1 cellular context compared by ENCODE assay signal in genomic region chr22:46614070-46614931, GRCh38.
A peak's percentile ranks its signal among the peaks of the same experiment; 100 is the strongest.
TF ChIP-seq lines count a peak whose summit lies in the region.

No MANE protein-coding gene starts in this region.

TF ChIP-seq in GM12878, 131 proteins besides CTCF, POLR2A, EP300 and RAD21 (continued from another document and continues in another):
- TF ChIP-seq, protein P1, sequence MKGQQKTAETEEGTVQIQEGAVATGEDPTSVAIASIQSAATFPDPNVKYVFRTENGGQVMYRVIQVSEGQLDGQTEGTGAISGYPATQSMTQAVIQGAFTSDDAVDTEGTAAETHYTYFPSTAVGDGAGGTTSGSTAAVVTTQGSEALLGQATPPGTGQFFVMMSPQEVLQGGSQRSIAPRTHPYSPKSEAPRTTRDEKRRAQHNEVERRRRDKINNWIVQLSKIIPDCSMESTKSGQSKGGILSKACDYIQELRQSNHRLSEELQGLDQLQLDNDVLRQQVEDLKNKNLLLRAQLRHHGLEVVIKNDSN (IDR thresholded peaks at IDR 0.05; ENCODE audit: borderline replicate concordance, extremely low read length, insufficient read depth, low read depth, low read length): no peak
- TF ChIP-seq RCOR1 (conservative IDR thresholded peaks at IDR 0.05; ENCODE audit: low read depth, low read length) (no peak), MEF2A (IDR thresholded peaks at IDR 0.05; ENCODE audit: insufficient read depth, low read depth, low read length) (no peak), SUPT20H (IDR thresholded peaks at IDR 0.05; ENCODE audit: borderline replicate concordance, control insufficient read depth, low read depth, low read length) (no peak), SREBF2 (IDR thresholded peaks at IDR 0.05; ENCODE audit: low read length) (no peak), NFXL1 (IDR thresholded peaks at IDR 0.05; ENCODE audit: borderline replicate concordance) (no peak), NFYA (IDR thresholded peaks at IDR 0.05; ENCODE audit: borderline replicate concordance, low read depth, low read length) (no peak), CBFB (IDR thresholded peaks at IDR 0.05; ENCODE audit: low read depth) (peak; percentile 84), CBX3 (IDR thresholded peaks at IDR 0.05; ENCODE audit: borderline replicate concordance, low read depth) (no peak), GABPA (IDR thresholded peaks at IDR 0.05; ENCODE audit: low read depth) (peak; percentile 39; the same call in 1 of the 2 replicates), PRDM15 (CRISPR knock-in tag; IDR thresholded peaks at IDR 0.05) (no peak), TCF12 (IDR thresholded peaks at IDR 0.05; ENCODE audit: low read depth, low read length) (no peak; the same call in 1 of the 2 replicates), ZBED1 (IDR thresholded peaks at IDR 0.05; ENCODE audit: borderline replicate concordance) (no peak), RAD51 (IDR thresholded peaks at IDR 0.05) (no peak), CHD4 (IDR thresholded peaks at IDR 0.05) (no peak), SUZ12 (IDR thresholded peaks at IDR 0.05; ENCODE audit: unreplicated experiment) (no peak), MYB (IDR thresholded peaks at IDR 0.05; ENCODE audit: borderline replicate concordance, low read depth, low read length) (no peak), ELK1 (IDR thresholded peaks at IDR 0.05; ENCODE audit: low read depth, low read length) (no peak), ASH2L (IDR thresholded peaks at IDR 0.05; ENCODE audit: borderline replicate concordance, low read depth) (no peak), TCF7 (IDR thresholded peaks at IDR 0.05; ENCODE audit: borderline replicate concordance) (peak; percentile 97), BCL11A (IDR thresholded peaks at IDR 0.05; ENCODE audit: low read depth, low read length) (no peak), FOXK2 (IDR thresholded peaks at IDR 0.05) (peak; percentile 77; the same call in 1 of the 2 replicates), RB1 (IDR thresholded peaks at IDR 0.05; ENCODE audit: borderline replicate concordance) (0 out of 2 replicates have a peak, but pooled peaks have one; percentile 63), ZBTB40 (IDR thresholded peaks at IDR 0.05; ENCODE audit: borderline replicate concordance) (peak; percentile 64; the same call in 1 of the 2 replicates), RUNX3 (IDR thresholded peaks at IDR 0.05; ENCODE audit: low read length) (peak; percentile 95), RELB (IDR thresholded peaks at IDR 0.05; ENCODE audit: low read depth) (0 out of 2 replicates have a peak, but pooled peaks have one; percentile 20)
- TF ChIP-seq, protein P2, sequence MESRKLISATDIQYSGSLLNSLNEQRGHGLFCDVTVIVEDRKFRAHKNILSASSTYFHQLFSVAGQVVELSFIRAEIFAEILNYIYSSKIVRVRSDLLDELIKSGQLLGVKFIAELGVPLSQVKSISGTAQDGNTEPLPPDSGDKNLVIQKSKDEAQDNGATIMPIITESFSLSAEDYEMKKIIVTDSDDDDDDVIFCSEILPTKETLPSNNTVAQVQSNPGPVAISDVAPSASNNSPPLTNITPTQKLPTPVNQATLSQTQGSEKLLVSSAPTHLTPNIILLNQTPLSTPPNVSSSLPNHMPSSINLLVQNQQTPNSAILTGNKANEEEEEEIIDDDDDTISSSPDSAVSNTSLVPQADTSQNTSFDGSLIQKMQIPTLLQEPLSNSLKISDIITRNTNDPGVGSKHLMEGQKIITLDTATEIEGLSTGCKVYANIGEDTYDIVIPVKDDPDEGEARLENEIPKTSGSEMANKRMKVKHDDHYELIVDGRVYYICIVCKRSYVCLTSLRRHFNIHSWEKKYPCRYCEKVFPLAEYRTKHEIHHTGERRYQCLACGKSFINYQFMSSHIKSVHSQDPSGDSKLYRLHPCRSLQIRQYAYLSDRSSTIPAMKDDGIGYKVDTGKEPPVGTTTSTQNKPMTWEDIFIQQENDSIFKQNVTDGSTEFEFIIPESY (IDR thresholded peaks at IDR 0.05): no peak
- TF ChIP-seq, protein P3, sequence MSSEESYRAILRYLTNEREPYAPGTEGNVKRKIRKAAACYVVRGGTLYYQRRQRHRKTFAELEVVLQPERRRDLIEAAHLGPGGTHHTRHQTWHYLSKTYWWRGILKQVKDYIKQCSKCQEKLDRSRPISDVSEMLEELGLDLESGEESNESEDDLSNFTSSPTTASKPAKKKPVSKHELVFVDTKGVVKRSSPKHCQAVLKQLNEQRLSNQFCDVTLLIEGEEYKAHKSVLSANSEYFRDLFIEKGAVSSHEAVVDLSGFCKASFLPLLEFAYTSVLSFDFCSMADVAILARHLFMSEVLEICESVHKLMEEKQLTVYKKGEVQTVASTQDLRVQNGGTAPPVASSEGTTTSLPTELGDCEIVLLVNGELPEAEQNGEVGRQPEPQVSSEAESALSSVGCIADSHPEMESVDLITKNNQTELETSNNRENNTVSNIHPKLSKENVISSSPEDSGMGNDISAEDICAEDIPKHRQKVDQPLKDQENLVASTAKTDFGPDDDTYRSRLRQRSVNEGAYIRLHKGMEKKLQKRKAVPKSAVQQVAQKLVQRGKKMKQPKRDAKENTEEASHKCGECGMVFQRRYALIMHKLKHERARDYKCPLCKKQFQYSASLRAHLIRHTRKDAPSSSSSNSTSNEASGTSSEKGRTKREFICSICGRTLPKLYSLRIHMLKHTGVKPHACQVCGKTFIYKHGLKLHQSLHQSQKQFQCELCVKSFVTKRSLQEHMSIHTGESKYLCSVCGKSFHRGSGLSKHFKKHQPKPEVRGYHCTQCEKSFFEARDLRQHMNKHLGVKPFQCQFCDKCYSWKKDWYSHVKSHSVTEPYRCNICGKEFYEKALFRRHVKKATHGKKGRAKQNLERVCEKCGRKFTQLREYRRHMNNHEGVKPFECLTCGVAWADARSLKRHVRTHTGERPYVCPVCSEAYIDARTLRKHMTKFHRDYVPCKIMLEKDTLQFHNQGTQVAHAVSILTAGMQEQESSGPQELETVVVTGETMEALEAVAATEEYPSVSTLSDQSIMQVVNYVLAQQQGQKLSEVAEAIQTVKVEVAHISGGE (CRISPR knock-in tag; IDR thresholded peaks at IDR 0.05): peak; percentile 79
- TF ChIP-seq, protein P4, sequence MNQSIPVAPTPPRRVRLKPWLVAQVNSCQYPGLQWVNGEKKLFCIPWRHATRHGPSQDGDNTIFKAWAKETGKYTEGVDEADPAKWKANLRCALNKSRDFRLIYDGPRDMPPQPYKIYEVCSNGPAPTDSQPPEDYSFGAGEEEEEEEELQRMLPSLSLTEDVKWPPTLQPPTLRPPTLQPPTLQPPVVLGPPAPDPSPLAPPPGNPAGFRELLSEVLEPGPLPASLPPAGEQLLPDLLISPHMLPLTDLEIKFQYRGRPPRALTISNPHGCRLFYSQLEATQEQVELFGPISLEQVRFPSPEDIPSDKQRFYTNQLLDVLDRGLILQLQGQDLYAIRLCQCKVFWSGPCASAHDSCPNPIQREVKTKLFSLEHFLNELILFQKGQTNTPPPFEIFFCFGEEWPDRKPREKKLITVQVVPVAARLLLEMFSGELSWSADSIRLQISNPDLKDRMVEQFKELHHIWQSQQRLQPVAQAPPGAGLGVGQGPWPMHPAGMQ (IDR thresholded peaks at IDR 0.05; ENCODE audit: borderline replicate concordance): no peak
- TF ChIP-seq, protein P5, sequence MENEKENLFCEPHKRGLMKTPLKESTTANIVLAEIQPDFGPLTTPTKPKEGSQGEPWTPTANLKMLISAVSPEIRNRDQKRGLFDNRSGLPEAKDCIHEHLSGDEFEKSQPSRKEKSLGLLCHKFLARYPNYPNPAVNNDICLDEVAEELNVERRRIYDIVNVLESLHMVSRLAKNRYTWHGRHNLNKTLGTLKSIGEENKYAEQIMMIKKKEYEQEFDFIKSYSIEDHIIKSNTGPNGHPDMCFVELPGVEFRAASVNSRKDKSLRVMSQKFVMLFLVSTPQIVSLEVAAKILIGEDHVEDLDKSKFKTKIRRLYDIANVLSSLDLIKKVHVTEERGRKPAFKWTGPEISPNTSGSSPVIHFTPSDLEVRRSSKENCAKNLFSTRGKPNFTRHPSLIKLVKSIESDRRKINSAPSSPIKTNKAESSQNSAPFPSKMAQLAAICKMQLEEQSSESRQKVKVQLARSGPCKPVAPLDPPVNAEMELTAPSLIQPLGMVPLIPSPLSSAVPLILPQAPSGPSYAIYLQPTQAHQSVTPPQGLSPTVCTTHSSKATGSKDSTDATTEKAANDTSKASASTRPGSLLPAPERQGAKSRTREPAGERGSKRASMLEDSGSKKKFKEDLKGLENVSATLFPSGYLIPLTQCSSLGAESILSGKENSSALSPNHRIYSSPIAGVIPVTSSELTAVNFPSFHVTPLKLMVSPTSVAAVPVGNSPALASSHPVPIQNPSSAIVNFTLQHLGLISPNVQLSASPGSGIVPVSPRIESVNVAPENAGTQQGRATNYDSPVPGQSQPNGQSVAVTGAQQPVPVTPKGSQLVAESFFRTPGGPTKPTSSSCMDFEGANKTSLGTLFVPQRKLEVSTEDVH (IDR thresholded peaks at IDR 0.05; ENCODE audit: low read depth, partially characterized antibody): peak; percentile 81
